Comparison of ENCODE assay signal across 9 cellular contexts in genomic region chr1:73998348-73998959, GRCh38.
DNase-seq lines count a peak whose midpoint lies in the region; ATAC-seq, FAIRE-seq and TF ChIP-seq lines count a peak whose summit lies in the region.
"Had no signal": no experiment of that assay in that cellular context is flagged by ENCODE, and none has a peak within 500 bp of the region (broad histone marks: within the 10 kb centered on the region; RNA-seq: fewer than 3 reads in every experiment).

No MANE protein-coding gene starts in this region.

- TF ChIP-seq CTCF in ovary (IDR thresholded peaks at IDR 0.05), result no peak

- H3K36me3 ChIP-seq in iPS DF 6.9 (ENCODE audit: control insufficient read depth, insufficient read depth, low read length) (no peaks in the 10 kb centered on the region), ovary (no peaks in the 10 kb centered on the region)

- peak; percentile 59 for DNase-seq in DMS153 (lab: John Stamatoyannopoulos, UW)
- peak; percentile 23 for DNase-seq in NCI-H1105 (lab: John Stamatoyannopoulos, UW)
- peak; percentile 13 for DNase-seq in iPS DF 6.9 (ENCODE audit: low read depth, low spot score)
- no peak for DNase-seq in substantia nigra (lab: John Stamatoyannopoulos, UW)
- no peak for DNase-seq in ovary
- DNase-seq: naive B cell had no signal

- no peak for TF ChIP-seq EP300 in ovary (IDR thresholded peaks at IDR 0.05)

- intact Hi-C loops in ovary (cut with DNase I), result no loop called here

- peak; percentile 86 for FAIRE-seq in TTC549 (lab: Jason Lieb, UNC)

- H3K9me3 ChIP-seq in iPS DF 6.9 (ENCODE audit: control insufficient read depth, insufficient read depth, low read length) (no peaks in the 10 kb centered on the region), ovary (no peaks in the 10 kb centered on the region)

- no peak for TF ChIP-seq POLR2A in ovary (IDR thresholded peaks at IDR 0.05)

- H3K27ac ChIP-seq in iPS DF 6.9 (ENCODE audit: low read length) (no peak overlapping the region), substantia nigra (ENCODE audit: low read depth, low read length, poor library complexity, severe bottlenecking) (no peak overlapping the region), ovary (no peak overlapping the region)

- H3K27me3 ChIP-seq in iPS DF 6.9 (ENCODE audit: control insufficient read depth, insufficient read depth, low read length) (no peaks in the 10 kb centered on the region), ovary (no peaks in the 10 kb centered on the region)

- H3K4me1 ChIP-seq in iPS DF 6.9 (ENCODE audit: control insufficient read depth, insufficient read depth, low read length) (no peaks in the 10 kb centered on the region), ovary (ENCODE audit: insufficient read depth) (no peaks in the 10 kb centered on the region)

- peak; percentile 82 for ATAC-seq in GM21528 (IDR thresholded peaks at IDR 0.05; ENCODE audit: low FRiP score, unreplicated experiment)
- no peak for ATAC-seq in HG02763 (IDR thresholded peaks at IDR 0.05; ENCODE audit: unreplicated experiment)

- H3K4me3 ChIP-seq in iPS DF 6.9 (ENCODE audit: low read length) (no peak overlapping the region), ovary (no peak overlapping the region)

- WGBS in iPS DF 6.9 (ENCODE audit: insufficient coverage, insufficient read length), result no CpG with 5 or more reads among the region's 2 CpGs
- WGBS in ovary, 3 donors, result 5 to 11% (median 11%) methylated on average over 2 of the region's 2 CpGs

Comparison
In these comparisons a context has a peak if more than half of its experiments do, and no peak if none do; other contexts are left out.
1. DNase-seq: peak in DMS153 (single experiment), NCI-H1105 (single experiment) and iPS DF 6.9 (single experiment); none in substantia nigra (0 of 49) and ovary (0 of 5).